ENCODE assay signal across 8 cellular contexts in genomic region chr3:157865449-157865862, GRCh38.
DNase-seq lines count a peak whose midpoint lies in the region; ATAC-seq and TF ChIP-seq lines count a peak whose summit lies in the region.

No MANE protein-coding gene starts in this region.

- no peaks in the 10 kb centered on the region for H3K9me3 Mint-ChIP-seq in activated B cell treated with CpG ODN at 0.5 μM for 24 hours

- no peaks in the 10 kb centered on the region for H3K4me1 Mint-ChIP-seq in activated B cell treated with CpG ODN at 0.5 μM for 24 hours

- no peak overlapping the region for H3K27ac Mint-ChIP-seq in activated B cell treated with CpG ODN at 0.5 μM for 24 hours

- CTCF ChIA-PET in activated B cell treated with CpG ODN at 0.5 μM for 24 hours (lab: Charles Lee) = interaction anchor here (1.0 to 2.6 kb wide), 4 partner anchors 13 to 666 kb away, joined by 3 to 20 read pairs (median 4); no protein-coding TSS in a partner anchor

- POLR2A ChIA-PET in activated B cell treated with CpG ODN at 0.5 μM for 24 hours (lab: Charles Lee) = no interaction called here

- in situ Hi-C loops in KBM-7 (cut with MboI; ENCODE audit: low pct_unique_long_range_greater_than_20kb, low sequenced_read_pairs) = no loop called here

- H3K36me3 Mint-ChIP-seq in activated B cell treated with CpG ODN at 0.5 μM for 24 hours (ENCODE audit: low read depth) = no peaks in the 10 kb centered on the region

- TF ChIP-seq CTCF in activated B cell treated with CpG ODN at 0.5 μM for 24 hours (IDR thresholded peaks at IDR 0.05) (no peak), fibroblast of mammary gland (conservative IDR thresholded peaks at IDR 0.05; ENCODE audit: control insufficient read depth, insufficient read depth, low read depth, low read length) (peak; percentile 56)

- intact Hi-C loops in activated B cell treated with CpG ODN at 0.5 μM for 24 hours (cut with micrococcal nuclease) = loop anchor here (1.0 to 5.0 kb wide), 2 partner anchors 448 to 667 kb away; no protein-coding TSS in a partner anchor

- H3K4me3 ChIP-seq in fibroblast of mammary gland (ENCODE audit: control insufficient read depth, low read depth, low read length) = no peak overlapping the region

- peak; percentile 88 for ATAC-seq in GM21786 (IDR thresholded peaks at IDR 0.05; ENCODE audit: unreplicated experiment)
- ATAC-seq in activated B cell treated with CpG ODN at 0.5 μM for 24 hours (ENCODE audit: low read depth) = no peak

- no peak overlapping the region for H3K4me3 Mint-ChIP-seq in activated B cell treated with CpG ODN at 0.5 μM for 24 hours

- DNase-seq in activated gamma-delta T cell treated with Interleukin-2 at 50 U/mL for 16 hours (peak; percentile 4), activated gamma-delta T cell (lab: John Stamatoyannopoulos, UW) (no peak), KBM-7 (peak; percentile 62), activated B cell treated with CpG ODN at 0.5 μM for 24 hours (peak; percentile 20), fibroblast of mammary gland (ENCODE audit: low read depth) (no peak), NCI-H345 treated with DMSO at 0.1 percent for 48 hours (lab: John Stamatoyannopoulos, UW; ENCODE audit: unreplicated experiment) (no peak)
- peak; percentile 23 to 51 for DNase-seq in stimulated activated CD4-positive, alpha-beta T cell treated with anti-CD3 and anti-CD28 coated beads, Interleukin-4, amount 100 ng/mL, for 48 hours (ENCODE audit: low read depth in 2 of 2)

- no peaks in the 10 kb centered on the region for H3K27me3 Mint-ChIP-seq in activated B cell treated with CpG ODN at 0.5 μM for 24 hours

Comparison
In these comparisons a context has a peak if more than half of its experiments do, and no peak if none do; other contexts are left out.
1. DNase-seq: peak in activated gamma-delta T cell treated with Interleukin-2 at 50 U/mL for 16 hours (single experiment), KBM-7 (single experiment), activated B cell treated with CpG ODN at 0.5 μM for 24 hours (single experiment) and stimulated activated CD4-positive, alpha-beta T cell treated with anti-CD3 and anti-CD28 coated beads, Interleukin-4, amount 100 ng/mL, for 48 hours (2 of 2); none in activated gamma-delta T cell (single experiment), fibroblast of mammary gland (single experiment) and NCI-H345 treated with DMSO at 0.1 percent for 48 hours (single experiment).